Comparison of ENCODE assay signal across 13 cellular contexts in the genomic region with DNA sequence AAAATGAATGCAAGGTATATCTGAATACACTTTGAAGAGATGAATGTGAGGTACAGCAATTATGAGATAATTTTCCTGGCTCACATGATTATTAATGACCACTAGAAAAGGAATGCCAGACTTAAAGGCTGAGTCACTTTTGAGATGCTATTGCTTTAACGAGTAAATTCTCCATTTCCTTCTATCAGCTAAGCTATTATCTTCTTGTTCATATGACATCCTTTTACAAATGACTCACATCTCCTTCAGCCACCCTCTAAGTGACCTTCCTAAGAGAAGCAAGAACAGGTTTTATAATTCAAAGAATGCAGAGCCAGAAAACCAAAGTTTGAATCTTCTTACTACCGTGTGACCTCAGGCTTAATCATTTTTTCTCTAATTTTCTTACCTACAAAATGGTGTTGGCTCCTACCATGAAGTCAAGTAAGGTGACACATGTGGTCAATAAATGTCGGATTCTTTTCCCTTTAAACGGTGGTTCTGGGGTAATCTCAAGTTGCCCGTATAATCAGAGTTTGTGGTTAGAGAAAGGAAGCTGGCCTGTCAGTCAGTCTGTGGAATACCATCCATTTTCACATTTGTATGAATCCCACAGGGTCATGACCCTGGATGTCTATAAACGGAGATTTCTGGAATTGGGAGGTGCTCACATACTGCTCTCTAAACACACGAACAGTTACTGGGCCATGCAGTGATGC.
DNase-seq lines count a peak whose midpoint lies in the region; ATAC-seq, FAIRE-seq and TF ChIP-seq lines count a peak whose summit lies in the region.
"Had no signal": no experiment of that assay in that cellular context is flagged by ENCODE, and none has a peak within 500 bp of the region (broad histone marks: within the 10 kb centered on the region; RNA-seq: fewer than 3 reads in every experiment).

No MANE protein-coding gene starts in this region.

- TF ChIP-seq CTCF in PC-9 (conservative IDR thresholded peaks at IDR 0.05), result no peak
- no peak for TF ChIP-seq CTCF in upper lobe of right lung (IDR thresholded peaks at IDR 0.05)

- FAIRE-seq in GM12891 (lab: Jason Lieb, UNC), result no peak

- peak overlapping the region; percentile 24 for H3K4me2 ChIP-seq in PC-9

- ATAC-seq in upper lobe of right lung, result no peak
- ATAC-seq: effector memory CD8-positive, alpha-beta T cell; naive thymus-derived CD4-positive, alpha-beta T cell had no signal

- TF ChIP-seq POLR2A in GM12891 (IDR thresholded peaks at IDR 0.05; ENCODE audit: low read depth, low read length), result no peak

- no peaks in the 10 kb centered on the region for H3K9me2 ChIP-seq in PC-9 (ENCODE audit: insufficient read depth)

- intact Hi-C loops in PC-9 (cut with micrococcal nuclease; ENCODE audit: unreplicated experiment), result no loop called here
- intact Hi-C loops in upper lobe of right lung (cut with DNase I), result no loop called here

- H3K4me1 ChIP-seq in PC-9 (replicated peaks; ENCODE audit: insufficient read depth) (peaks cover 19% of the 10 kb centered on the region), upper lobe of right lung (no peaks in the 10 kb centered on the region)

- CTCF ChIA-PET in PC-9 (lab: Charles Lee), result no interaction called here

- peak overlapping the region; percentile 81 for H3K27ac ChIP-seq in PC-9
- H3K27ac ChIP-seq in upper lobe of right lung, result no peak overlapping the region
- H3K27ac ChIP-seq: HL-60 had no signal

- no TSS peak for BruUV-seq in PC-9 (replicated peaks; lab: Mats Ljungman, UMichigan)

- H3K79me2 ChIP-seq in PC-9 (ENCODE audit: low read depth), result no peaks in the 10 kb centered on the region

- no peaks in the 10 kb centered on the region for H4K20me1 ChIP-seq in PC-9 (ENCODE audit: insufficient read depth)

- H3K27me3 ChIP-seq in PC-9 (ENCODE audit: insufficient read depth, low read depth), result no peaks in the 10 kb centered on the region
- no peaks in the 10 kb centered on the region for H3K27me3 ChIP-seq in upper lobe of right lung

- H3K36me3 ChIP-seq in PC-9 (ENCODE audit: low read depth), result no peaks in the 10 kb centered on the region
- H3K36me3 ChIP-seq in upper lobe of right lung, result no peaks in the 10 kb centered on the region

- POLR2A ChIA-PET in PC-9 (lab: Charles Lee; ENCODE audit: unreplicated experiment), result interaction anchor here (0.6 to 0.8 kb wide), 2 partner anchors 10 to 182 kb away, joined by 6 to 8 read pairs; no protein-coding TSS in a partner anchor

- H3K4me3 ChIP-seq in PC-9, result peak overlapping the region; percentile 17; the same call in 1 of the 2 replicates
- no peak overlapping the region for H3K4me3 ChIP-seq in upper lobe of right lung

- DNase-seq in EL (peak; percentile 92), PC-9 (peak in 1 of 2 experiments; percentile 81), dedifferentiated amniotic fluid mesenchymal stem cell (ENCODE audit: extremely low spot score) (peak; percentile 40), non-pigmented ciliary epithelial cell (ENCODE audit: low read depth) (peak; percentile 87), GM12891 (ENCODE audit: insufficient read length, low spot score) (no peak), upper lobe of right lung (no peak), KG1 (lab: John Stamatoyannopoulos, UW) (no peak)
- DNase-seq in stimulated activated CD4-positive, alpha-beta T cell treated with anti-CD3 and anti-CD28 coated beads, Interleukin-12 subunit alpha, Interleukin-12 subunit beta, amount 100 ng/mL, for 4 hours, result no peak
- DNase-seq: activated CD4-positive, alpha-beta memory T cell treated with anti-CD3 and anti-CD28 coated beads, Interleukin-2, amount 10 ng/mL, durations not matched to agents 7 days and 5 days; effector memory CD8-positive, alpha-beta T cell; naive thymus-derived CD4-positive, alpha-beta T cell; T-helper 1 cell had no signal

- no peaks in the 10 kb centered on the region for H3K9me3 ChIP-seq in PC-9 (ENCODE audit: insufficient read depth, low read depth)
- H3K9me3 ChIP-seq in upper lobe of right lung, result no peaks in the 10 kb centered on the region

- peaks cover 19% of the 10 kb centered on the region for H3F3A ChIP-seq in PC-9 (ENCODE audit: insufficient read depth, low read depth)

- H2AFZ ChIP-seq in PC-9, result no peak overlapping the region

TF ChIP-seq in GM12891, 5 proteins besides CTCF, POLR2A, EP300 and RAD21:
- TF ChIP-seq PAX5 (IDR thresholded peaks at IDR 0.05; ENCODE audit: insufficient read depth, low read length, severe bottlenecking) (no peak), POU2F2 (IDR thresholded peaks at IDR 0.05; ENCODE audit: low read depth, low read length) (no peak), POLR2AphosphoS5 (IDR thresholded peaks at IDR 0.05; ENCODE audit: low read depth, low read length) (no peak), TAF1 (IDR thresholded peaks at IDR 0.05; ENCODE audit: low read depth, low read length) (no peak), SPI1 (IDR thresholded peaks at IDR 0.05; ENCODE audit: low read depth, low read length) (no peak)

Comparison
In these comparisons a context has a peak if more than half of its experiments do, and no peak if none do; other contexts are left out.
1. DNase-seq: peak in EL (single experiment), dedifferentiated amniotic fluid mesenchymal stem cell (single experiment) and non-pigmented ciliary epithelial cell (single experiment); none in GM12891 (single experiment), upper lobe of right lung (single experiment), stimulated activated CD4-positive, alpha-beta T cell treated with anti-CD3 and anti-CD28 coated beads, Interleukin-12 subunit alpha, Interleukin-12 subunit beta, amount 100 ng/mL, for 4 hours (single experiment) and KG1 (single experiment).